In genomic region chr3:39146611-39147373, GRCh38 we compare ENCODE assay signal across 8 cellular contexts. TPM values are rescaled to one million over a fixed set of nuclear protein-coding genes. Genes with fewer than 3 reads are reported as not detected.
A peak's percentile ranks its signal among the peaks of the same experiment; 100 is the strongest.
DNase-seq lines count a peak whose midpoint lies in the region; ATAC-seq and TF ChIP-seq lines count a peak whose summit lies in the region.

No MANE protein-coding gene starts in this region.

- peak overlapping the region; percentile 93 for H3K4me3 Mint-ChIP-seq in CD4-positive, alpha-beta T cell
- H3K4me3 Mint-ChIP-seq in activated naive CD8-positive, alpha-beta T cell treated with anti-CD3 and anti-CD28 coated beads, Interleukin-2, amount 50 U/mL, for 24 hours = peak overlapping the region; percentile 98

- H3K36me3 Mint-ChIP-seq in CD4-positive, alpha-beta T cell (ENCODE audit: low read depth) = peaks cover 77% of the 10 kb centered on the region
- peaks cover 89% of the 10 kb centered on the region for H3K36me3 Mint-ChIP-seq in activated naive CD8-positive, alpha-beta T cell treated with anti-CD3 and anti-CD28 coated beads, Interleukin-2, amount 50 U/mL, for 24 hours (ENCODE audit: low read depth)

- H3K9me3 ChIP-seq in CD4-positive, alpha-beta T cell (ENCODE audit: control insufficient read depth, low read length) = no peaks in the 10 kb centered on the region

- TF ChIP-seq CTCF in CD4-positive, alpha-beta T cell (IDR thresholded peaks at IDR 0.05) = no peak
- TF ChIP-seq CTCF in HFF-Myc (IDR thresholded peaks at IDR 0.05; ENCODE audit: low read depth, low read length, missing control alignments) = no peak

- POLR2A ChIA-PET in CD4-positive, alpha-beta T cell (lab: Charles Lee) = interaction anchor here (1.1 to 2.0 kb wide), 4 partner anchors 9 to 141 kb away, joined by 3 to 10 read pairs (median 6); partner anchors contain the start of genes GORASP1 and TTC21A

- H3K27me3 Mint-ChIP-seq in CD4-positive, alpha-beta T cell = no peaks in the 10 kb centered on the region
- H3K27me3 Mint-ChIP-seq in activated naive CD8-positive, alpha-beta T cell treated with anti-CD3 and anti-CD28 coated beads, Interleukin-2, amount 50 U/mL, for 24 hours = no peaks in the 10 kb centered on the region

- no peaks in the 10 kb centered on the region for H3K9me3 Mint-ChIP-seq in CD4-positive, alpha-beta T cell
- no peaks in the 10 kb centered on the region for H3K9me3 Mint-ChIP-seq in activated naive CD8-positive, alpha-beta T cell treated with anti-CD3 and anti-CD28 coated beads, Interleukin-2, amount 50 U/mL, for 24 hours

- CTCF ChIA-PET in CD4-positive, alpha-beta T cell (lab: Charles Lee) = interaction anchor here (1.0 to 1.1 kb wide), 3 partner anchors 10 to 142 kb away, joined by 3 read pairs; no protein-coding TSS in a partner anchor

- no peaks in the 10 kb centered on the region for H3K27me3 ChIP-seq in CD4-positive, alpha-beta T cell (ENCODE audit: control insufficient read depth, insufficient read depth, low read length)

- peaks cover 82% of the 10 kb centered on the region for H3K4me1 Mint-ChIP-seq in CD4-positive, alpha-beta T cell (ENCODE audit: low read depth)
- peaks cover 76% of the 10 kb centered on the region for H3K4me1 Mint-ChIP-seq in activated naive CD8-positive, alpha-beta T cell treated with anti-CD3 and anti-CD28 coated beads, Interleukin-2, amount 50 U/mL, for 24 hours

- peak in 9 of 10 experiments; percentile 48 to 72 (median 66) for DNase-seq in CD4-positive, alpha-beta T cell
- DNase-seq in HFF-Myc (ENCODE audit: extremely low read depth, low read depth) (peak; percentile 91), SK-N-DZ (ENCODE audit: low spot score) (peak; percentile 16), left cardiac atrium (peak; percentile 87), skeletal muscle cell (ENCODE audit: low read depth) (peak; percentile 98), COR-L47 (lab: John Stamatoyannopoulos, UW) (no peak)
- DNase-seq in activated naive CD8-positive, alpha-beta T cell treated with anti-CD3 and anti-CD28 coated beads, Interleukin-2, amount 50 U/mL, for 24 hours = peak; percentile 71

- peak overlapping the region; percentile 97 for H3K27ac Mint-ChIP-seq in CD4-positive, alpha-beta T cell
- peak overlapping the region; percentile 96 for H3K27ac Mint-ChIP-seq in activated naive CD8-positive, alpha-beta T cell treated with anti-CD3 and anti-CD28 coated beads, Interleukin-2, amount 50 U/mL, for 24 hours

- peak; percentile 27 for ATAC-seq in CD4-positive, alpha-beta T cell (ENCODE audit: poor library complexity)
- ATAC-seq in activated naive CD8-positive, alpha-beta T cell treated with anti-CD3 and anti-CD28 coated beads, Interleukin-2, amount 50 U/mL, for 24 hours = peak; percentile 70
- ATAC-seq in left cardiac atrium (peak; percentile 17 to 67), HG03439 (IDR thresholded peaks at IDR 0.05; ENCODE audit: unreplicated experiment) (no peak)

- H3K27ac ChIP-seq in CD4-positive, alpha-beta T cell (ENCODE audit: low read depth, low read length) = peak overlapping the region; percentile 64

- H3K4me3 ChIP-seq in HFF-Myc (replicated peaks; ENCODE audit: low read depth, low read length) = peak overlapping the region; percentile 31
- H3K4me3 ChIP-seq in skeletal muscle cell (ENCODE audit: low read depth, low read length) = no peak overlapping the region

- intact Hi-C loops in CD4-positive, alpha-beta T cell (cut with DNase I, micrococcal nuclease) = loop anchor here in 1 of 2 experiments (10.0 kb wide), 1 partner anchor 92 kb away; the partner anchor contains the start of genes SCN11A and WDR48
- intact Hi-C loops in left cardiac atrium (cut with DNase I) = no loop called here

RNA-seq across cellular contexts. Expression of gene CSRNP1, which starts 6.6 kb away (rescaled TPM):
- total RNA-seq in CD4-positive, alpha-beta T cell = 100 to 1,000 TPM; 357 to 368 TPM
- 1.2 and 1.5 TPM in 2 replicates for polyA plus RNA-seq in SK-N-DZ (2014; cell fraction: cytosol; rRNA removed)
- polyA plus RNA-seq in SK-N-DZ (2014; cell fraction: nucleus; rRNA removed) = 0.33 and 2.7 TPM in 2 replicates
- 10 to 100 TPM; 20.5 to 41.6 TPM for total RNA-seq in left cardiac atrium

RNA-seq across cellular contexts. Expression of gene TTC21A, which starts 39.3 kb away (rescaled TPM):
- 1 to 10 TPM; 4.1 to 5.2 TPM for total RNA-seq in CD4-positive, alpha-beta T cell
- 0.39 and 1.3 TPM in 2 replicates for polyA plus RNA-seq in SK-N-DZ (2014; cell fraction: cytosol; rRNA removed)
- 6.7 and 14.7 TPM in 2 replicates for polyA plus RNA-seq in SK-N-DZ (2014; cell fraction: nucleus; rRNA removed)
- 1 to 10 TPM; 1.8 to 2.5 TPM for total RNA-seq in left cardiac atrium

RNA-seq across cellular contexts. Expression of gene GORASP1, which starts 39.4 kb away (rescaled TPM):
- 10 to 100 TPM; 29.1 to 31.5 TPM for total RNA-seq in CD4-positive, alpha-beta T cell
- polyA plus RNA-seq in SK-N-DZ (2014; cell fraction: cytosol; rRNA removed) = 21.9 and 25.3 TPM in 2 replicates
- 86.3 and 110 TPM in 2 replicates for polyA plus RNA-seq in SK-N-DZ (2014; cell fraction: nucleus; rRNA removed)
- 10 to 100 TPM; 39.0 to 49.1 TPM for total RNA-seq in left cardiac atrium

RNA-seq across cellular contexts. Expression of gene XIRP1, which starts 45.6 kb away (rescaled TPM):
- total RNA-seq in CD4-positive, alpha-beta T cell = not detected
- polyA plus RNA-seq in SK-N-DZ (2014; cell fraction: cytosol; rRNA removed) = not detected in 2 replicates
- polyA plus RNA-seq in SK-N-DZ (2014; cell fraction: nucleus; rRNA removed) = not detected in 2 replicates
- 100 to 1,000 TPM; 160 to 242 TPM for total RNA-seq in left cardiac atrium

Comparison
In these comparisons a context has a peak if more than half of its experiments do, and no peak if none do; other contexts are left out.
1. RNA of gene CSRNP1, which starts 6.6 kb away (total RNA-seq): 357 to 368 TPM in CD4-positive, alpha-beta T cell; 20.5 to 41.6 TPM in left cardiac atrium; every median in the first group is over 4 times any median in the second.